In the genomic region with DNA sequence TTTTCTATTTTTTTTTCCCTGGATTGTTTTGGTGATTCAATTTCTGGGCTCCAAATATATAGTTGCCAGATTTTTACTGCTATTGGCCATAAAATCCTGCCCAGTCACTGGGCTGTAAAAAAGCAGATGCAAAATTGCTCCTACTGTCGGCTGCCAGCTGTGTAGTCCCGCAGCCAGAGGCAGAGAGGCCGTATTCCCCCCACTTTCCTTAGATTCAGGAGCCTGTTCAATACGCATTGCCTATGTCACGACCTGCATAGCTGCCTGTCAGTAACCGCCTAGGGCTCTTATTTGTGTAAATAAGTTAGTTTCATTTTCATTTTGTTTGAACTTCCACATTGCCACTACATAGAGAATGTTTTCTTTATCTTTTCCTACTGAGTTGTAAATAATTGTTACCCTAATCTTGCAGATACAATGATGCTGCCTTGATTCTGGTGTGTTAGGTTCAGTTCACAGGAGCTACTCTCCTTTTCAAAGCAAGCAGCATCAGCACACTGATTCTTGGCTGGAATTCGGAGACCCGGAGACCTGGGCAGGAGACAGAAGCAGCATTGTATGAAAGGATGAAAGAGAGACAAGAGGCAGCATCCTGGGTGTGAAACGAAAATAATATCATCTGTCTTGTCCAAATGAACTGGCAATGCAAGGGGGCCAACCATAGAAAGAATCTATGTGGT, we compare ENCODE assay signal across 8 cellular contexts. TPM values are rescaled to one million over a fixed set of nuclear protein-coding genes. Genes with fewer than 3 reads are reported as not detected.
A peak's percentile ranks its signal among the peaks of the same experiment; 100 is the strongest.
DNase-seq lines count a peak whose midpoint lies in the region; ATAC-seq and TF ChIP-seq lines count a peak whose summit lies in the region.

No MANE protein-coding gene starts in this region.

- H3K4me3 Mint-ChIP-seq in brain: peak overlapping the region; percentile 0 to 80 (median 57)

- H3K9me3 Mint-ChIP-seq in brain: peaks cover 0 to 16% (median 9%) of the 10 kb centered on the region in 5 experiments

- H3K27me3 ChIP-seq in thymus (ENCODE audit: control insufficient read depth, insufficient read depth): no peaks in the 10 kb centered on the region

- DNase-seq in NCI-H2107 treated with DMSO at 0.1 percent for 48 hours (lab: John Stamatoyannopoulos, UW; ENCODE audit: unreplicated experiment) (peak; percentile 45), NCI-H2107 (lab: John Stamatoyannopoulos, UW) (no peak), NAMALWA (ENCODE audit: low spot score) (peak; percentile 56), left colon (no peak), NCI-H2029 (lab: John Stamatoyannopoulos, UW) (no peak)

- ATAC-seq in GM21723 (IDR thresholded peaks at IDR 0.05; ENCODE audit: unreplicated experiment) (peak; percentile 85), left colon (peak; percentile 58)

- H3K4me1 ChIP-seq in thymus (ENCODE audit: control insufficient read depth, insufficient read depth, low read length): no peaks in the 10 kb centered on the region

- peaks cover 3% of the 10 kb centered on the region for H3K27me3 Mint-ChIP-seq in brain

- no peaks in the 10 kb centered on the region for H3K36me3 Mint-ChIP-seq in brain

- TF ChIP-seq CTCF in brain (conservative IDR thresholded peaks at IDR 0.05): no peak

- peaks cover 22% of the 10 kb centered on the region for H3K4me1 Mint-ChIP-seq in brain

- H3K27ac Mint-ChIP-seq in brain: peak overlapping the region in 4 of 5 experiments; percentile 4 to 85 (median 28)

- no peak overlapping the region for H3K27ac ChIP-seq in thymus (ENCODE audit: low read depth)

- WGBS in thymus: 23% methylated on average over 9 of the region's 9 CpGs

- intact Hi-C loops in left colon (cut with DNase I, micrococcal nuclease): no loop called here

- H3K4me3 ChIP-seq in thymus (ENCODE audit: low read length): peak overlapping the region; percentile 33

- no peaks in the 10 kb centered on the region for H3K9me3 ChIP-seq in thymus (ENCODE audit: control insufficient read depth)

- no peaks in the 10 kb centered on the region for H3K36me3 ChIP-seq in thymus (ENCODE audit: control insufficient read depth, insufficient read depth)

RNA-seq across cellular contexts. Expression of gene UST, which starts 46.0 kb away (rescaled TPM):
- polyA plus RNA-seq in brain (ENCODE audit: insufficient read depth, low read depth, low replicate concordance): 30.5 TPM
- total RNA-seq in left colon: 1 to 10 TPM; 2.2 to 4.6 TPM
- polyA plus RNA-seq in thymus: 6.3 TPM

Comparison
In these comparisons a context has a peak if more than half of its experiments do, and no peak if none do; other contexts are left out.
1. DNase-seq: peak in NCI-H2107 treated with DMSO at 0.1 percent for 48 hours (single experiment) and NAMALWA (single experiment); none in NCI-H2107 (single experiment), left colon (0 of 2) and NCI-H2029 (single experiment).